8 cellular contexts compared by ENCODE assay signal in the genomic region with DNA sequence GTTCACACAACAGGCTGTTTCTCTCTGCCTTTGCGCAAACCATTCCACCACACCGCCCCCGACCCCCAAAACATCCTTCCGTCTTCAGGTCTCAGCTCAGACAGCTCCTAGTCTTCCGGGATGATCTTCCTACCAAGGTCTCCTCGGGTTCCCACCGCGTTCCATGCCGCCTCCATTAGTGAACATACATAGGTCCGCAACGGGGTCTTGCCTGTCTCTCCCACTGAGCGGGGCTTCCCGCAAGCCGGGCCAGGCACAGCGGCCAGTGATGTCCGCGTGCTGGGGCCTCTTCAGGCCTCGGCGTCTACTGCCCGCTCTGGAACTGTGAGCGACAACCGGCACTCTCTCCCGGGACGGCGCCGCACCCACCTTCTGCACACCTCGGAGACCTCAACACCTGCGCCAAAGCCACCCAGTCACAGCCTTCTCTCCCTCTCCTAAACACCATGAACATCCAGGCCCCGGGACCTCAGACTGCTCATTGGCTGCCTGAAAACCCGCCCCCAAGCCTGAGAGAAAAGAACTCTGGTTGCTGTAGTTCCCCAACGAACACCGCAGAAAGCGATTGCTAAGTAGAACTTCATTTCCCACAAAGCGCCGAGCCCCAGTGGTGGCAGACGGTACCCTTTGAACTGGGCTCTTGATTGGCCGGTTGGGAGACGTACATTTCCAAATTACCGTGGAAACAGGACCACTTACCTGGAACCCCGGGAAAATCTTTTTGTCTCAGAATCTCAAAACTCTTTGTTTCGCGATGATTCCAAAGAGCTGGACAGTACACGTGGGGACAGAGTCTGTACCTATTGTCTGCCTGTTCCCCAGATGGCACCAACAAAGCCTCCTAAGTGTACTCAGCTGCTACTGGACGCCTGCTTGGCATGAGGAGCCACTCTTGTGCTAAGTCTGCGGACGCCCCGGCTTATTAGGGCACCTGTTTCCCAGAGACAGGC.
A peak's percentile ranks its signal among the peaks of the same experiment; 100 is the strongest.
DNase-seq lines count a peak whose midpoint lies in the region; TF ChIP-seq lines count a peak whose summit lies in the region.

No MANE protein-coding gene starts in this region.

- in situ Hi-C loops in astrocyte of the spinal cord (cut with HindIII; ENCODE audit: low sequenced_read_pairs): no loop called here

- H3K4me3 ChIP-seq in HEK293 (ENCODE audit: low read depth, low read length) (peak overlapping the region; percentile 59), astrocyte of the spinal cord (ENCODE audit: low read depth, low read length) (peak overlapping the region; percentile 92), retinal pigment epithelial cell (ENCODE audit: low read length) (peak overlapping the region; percentile 78)

- CTCF ChIA-PET in HEK293 (lab: Yijun Ruan, JAX): interaction anchor here (0.6 to 9.7 kb wide), 4 partner anchors 19 to 305 kb away, joined by 3 to 102 read pairs (median 4); no protein-coding TSS in a partner anchor

- peak overlapping the region; percentile 75 for H3K27ac ChIP-seq in HEK293 (ENCODE audit: extremely low read depth, low read depth, low read length)

- peaks cover 12% of the 10 kb centered on the region for H3K4me1 ChIP-seq in HEK293 (ENCODE audit: control insufficient read depth, insufficient read depth, low read length)

- peaks cover 41 to 80% of the 10 kb centered on the region in 2 experiments for H3K36me3 ChIP-seq in HEK293 (ENCODE audit: control insufficient read depth in 2 of 2, insufficient read depth in 1 of 2, low read length in 2 of 2)

- DNase-seq in GM04504 (ENCODE audit: low read depth) (peak; percentile 82), NCI-H1417 (lab: John Stamatoyannopoulos, UW) (peak; percentile 94 to 97 (median 97)), T-helper 22 cell (ENCODE audit: low read depth) (peak; percentile 87), astrocyte of the spinal cord (ENCODE audit: low read depth, low spot score) (peak; percentile 94), iPS DF 19.7 (ENCODE audit: low read depth, low spot score) (peak; percentile 91), retinal pigment epithelial cell (ENCODE audit: low read depth) (peak; percentile 86), LoVo (ENCODE audit: low spot score) (no peak)

- no peaks in the 10 kb centered on the region for H3K9me3 ChIP-seq in HEK293 (ENCODE audit: control insufficient read depth, insufficient read depth, low read depth, low read length)

- POLR2A ChIA-PET in HEK293 (lab: Yijun Ruan, JAX): interaction anchor here (1.5 to 2.5 kb wide), 2 partner anchors 9 to 31 kb away, joined by 4 to 28 read pairs; partner anchors contain the start of gene DYRK1B

- no peak for TF ChIP-seq CTCF in HEK293 (tag by site-specific recombination; IDR thresholded peaks at IDR 0.05)
- no peak for TF ChIP-seq CTCF in astrocyte of the spinal cord (IDR thresholded peaks at IDR 0.05; ENCODE audit: low read depth, low read length)
- no peak for TF ChIP-seq CTCF in retinal pigment epithelial cell (conservative IDR thresholded peaks at IDR 0.05; ENCODE audit: low read depth, low read length)

TF ChIP-seq in HEK293, 187 proteins besides CTCF, POLR2A, EP300 and RAD21 (continues in another document):
- TF ChIP-seq, protein P1, sequence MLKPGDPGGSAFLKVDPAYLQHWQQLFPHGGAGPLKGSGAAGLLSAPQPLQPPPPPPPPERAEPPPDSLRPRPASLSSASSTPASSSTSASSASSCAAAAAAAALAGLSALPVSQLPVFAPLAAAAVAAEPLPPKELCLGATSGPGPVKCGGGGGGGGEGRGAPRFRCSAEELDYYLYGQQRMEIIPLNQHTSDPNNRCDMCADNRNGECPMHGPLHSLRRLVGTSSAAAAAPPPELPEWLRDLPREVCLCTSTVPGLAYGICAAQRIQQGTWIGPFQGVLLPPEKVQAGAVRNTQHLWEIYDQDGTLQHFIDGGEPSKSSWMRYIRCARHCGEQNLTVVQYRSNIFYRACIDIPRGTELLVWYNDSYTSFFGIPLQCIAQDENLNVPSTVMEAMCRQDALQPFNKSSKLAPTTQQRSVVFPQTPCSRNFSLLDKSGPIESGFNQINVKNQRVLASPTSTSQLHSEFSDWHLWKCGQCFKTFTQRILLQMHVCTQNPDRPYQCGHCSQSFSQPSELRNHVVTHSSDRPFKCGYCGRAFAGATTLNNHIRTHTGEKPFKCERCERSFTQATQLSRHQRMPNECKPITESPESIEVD (tag by site-specific recombination; IDR thresholded peaks at IDR 0.05): no peak
- TF ChIP-seq YY1 (tag by site-specific recombination; IDR thresholded peaks at IDR 0.05) (peak; percentile 75; the same call in 1 of the 2 replicates), EGR2 (tag by site-specific recombination; IDR thresholded peaks at IDR 0.05; ENCODE audit: low read depth) (no peak), ZNF785 (tag by site-specific recombination; IDR thresholded peaks at IDR 0.05) (peak; percentile 44; the same call in 1 of the 2 replicates), ZNF561 (tag by site-specific recombination; IDR thresholded peaks at IDR 0.05; ENCODE audit: borderline replicate concordance) (peak; percentile 17; the same call in 1 of the 2 replicates), ZNF16 (tag by site-specific recombination; IDR thresholded peaks at IDR 0.05; ENCODE audit: low read depth) (no peak), ZFP37 (tag by site-specific recombination; IDR thresholded peaks at IDR 0.05) (peak; percentile 89; the same call in 1 of the 2 replicates), ZNF354C (tag by site-specific recombination; IDR thresholded peaks at IDR 0.05; ENCODE audit: borderline replicate concordance, low read depth) (no peak), ZIC2 (tag by site-specific recombination; IDR thresholded peaks at IDR 0.05) (no peak; the same call in 1 of the 2 replicates), FEZF1 (tag by site-specific recombination; IDR thresholded peaks at IDR 0.05) (peak; percentile 59), TCF7L2 (IDR thresholded peaks at IDR 0.05; ENCODE audit: borderline replicate concordance, low read depth, low read length) (peak; percentile 93), ZNF610 (tag by site-specific recombination; IDR thresholded peaks at IDR 0.05; ENCODE audit: borderline replicate concordance) (peak; percentile 52), KLF8 (tag by site-specific recombination; IDR thresholded peaks at IDR 0.05) (peak; percentile 49; the same call in 1 of the 2 replicates), ZEB2 (tag by site-specific recombination; IDR thresholded peaks at IDR 0.05) (peak; percentile 93), ZNF830 (tag by site-specific recombination; IDR thresholded peaks at IDR 0.05; ENCODE audit: low read depth) (no peak)
- TF ChIP-seq, protein P2, sequence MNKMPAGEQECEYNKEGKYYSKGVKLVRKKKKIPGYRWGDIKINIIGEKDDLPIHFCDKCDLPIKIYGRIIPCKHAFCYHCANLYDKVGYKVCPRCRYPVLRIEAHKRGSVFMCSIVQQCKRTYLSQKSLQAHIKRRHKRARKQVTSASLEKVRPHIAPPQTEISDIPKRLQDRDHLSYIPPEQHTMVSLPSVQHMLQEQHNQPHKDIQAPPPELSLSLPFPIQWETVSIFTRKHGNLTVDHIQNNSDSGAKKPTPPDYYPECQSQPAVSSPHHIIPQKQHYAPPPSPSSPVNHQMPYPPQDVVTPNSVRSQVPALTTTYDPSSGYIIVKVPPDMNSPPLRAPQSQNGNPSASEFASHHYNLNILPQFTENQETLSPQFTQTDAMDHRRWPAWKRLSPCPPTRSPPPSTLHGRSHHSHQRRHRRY (tag by site-specific recombination; IDR thresholded peaks at IDR 0.05): peak; percentile 72; the same call in 1 of the 2 replicates
- TF ChIP-seq, protein P3, sequence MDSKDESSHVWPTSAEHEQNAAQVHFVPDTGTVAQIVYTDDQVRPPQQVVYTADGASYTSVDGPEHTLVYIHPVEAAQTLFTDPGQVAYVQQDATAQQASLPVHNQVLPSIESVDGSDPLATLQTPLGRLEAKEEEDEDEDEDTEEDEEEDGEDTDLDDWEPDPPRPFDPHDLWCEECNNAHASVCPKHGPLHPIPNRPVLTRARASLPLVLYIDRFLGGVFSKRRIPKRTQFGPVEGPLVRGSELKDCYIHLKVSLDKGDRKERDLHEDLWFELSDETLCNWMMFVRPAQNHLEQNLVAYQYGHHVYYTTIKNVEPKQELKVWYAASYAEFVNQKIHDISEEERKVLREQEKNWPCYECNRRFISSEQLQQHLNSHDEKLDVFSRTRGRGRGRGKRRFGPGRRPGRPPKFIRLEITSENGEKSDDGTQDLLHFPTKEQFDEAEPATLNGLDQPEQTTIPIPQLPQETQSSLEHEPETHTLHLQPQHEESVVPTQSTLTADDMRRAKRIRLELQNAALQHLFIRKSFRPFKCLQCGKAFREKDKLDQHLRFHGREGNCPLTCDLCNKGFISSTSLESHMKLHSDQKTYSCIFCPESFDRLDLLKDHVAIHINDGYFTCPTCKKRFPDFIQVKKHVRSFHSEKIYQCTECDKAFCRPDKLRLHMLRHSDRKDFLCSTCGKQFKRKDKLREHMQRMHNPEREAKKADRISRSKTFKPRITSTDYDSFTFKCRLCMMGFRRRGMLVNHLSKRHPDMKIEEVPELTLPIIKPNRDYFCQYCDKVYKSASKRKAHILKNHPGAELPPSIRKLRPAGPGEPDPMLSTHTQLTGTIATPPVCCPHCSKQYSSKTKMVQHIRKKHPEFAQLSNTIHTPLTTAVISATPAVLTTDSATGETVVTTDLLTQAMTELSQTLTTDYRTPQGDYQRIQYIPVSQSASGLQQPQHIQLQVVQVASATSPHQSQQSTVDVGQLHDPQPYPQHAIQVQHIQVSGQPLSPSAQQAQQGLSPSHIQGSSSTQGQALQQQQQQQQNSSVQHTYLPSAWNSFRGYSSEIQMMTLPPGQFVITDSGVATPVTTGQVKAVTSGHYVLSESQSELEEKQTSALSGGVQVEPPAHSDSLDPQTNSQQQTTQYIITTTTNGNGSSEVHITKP (tag by site-specific recombination; IDR thresholded peaks at IDR 0.05): peak; percentile 85
